ENCODE assay signal across 27 cellular contexts in the genomic region with DNA sequence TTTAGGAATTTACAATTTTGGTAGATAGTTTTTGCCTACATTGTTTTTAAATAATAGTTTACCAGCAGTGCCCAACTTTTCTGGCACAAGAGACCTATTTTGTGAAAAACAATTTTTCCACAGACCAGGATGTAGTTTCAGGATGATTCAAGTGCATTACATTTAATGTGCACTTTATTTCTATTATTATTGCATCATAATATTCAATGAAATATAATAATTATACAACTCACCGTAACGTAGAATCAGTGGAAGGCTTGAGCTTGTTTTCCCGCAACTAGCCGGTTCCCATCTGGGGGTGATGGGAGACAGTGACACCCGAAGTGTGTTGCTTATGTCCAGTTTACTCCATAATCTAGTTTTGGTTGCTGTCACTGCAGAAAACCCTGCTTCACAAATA.
"Had no signal": no experiment of that assay in that cellular context is flagged by ENCODE, and none has a peak within 500 bp of the region (broad histone marks: within the 10 kb centered on the region; RNA-seq: fewer than 3 reads in every experiment).

No MANE protein-coding gene starts in this region.

- H3K27ac ChIP-seq: Peyer's patch, SJSA1 had no signal

- H3K4me1 ChIP-seq: Peyer's patch had no signal

- H3K9me3 ChIP-seq: Peyer's patch, SJSA1, SK-N-SH had no signal

- H3K27me3 ChIP-seq: Peyer's patch, SJSA1 had no signal

- H3K36me3 ChIP-seq: Peyer's patch had no signal

- H3K9me2 ChIP-seq: SK-N-SH had no signal

- H3K9ac ChIP-seq: SK-N-SH had no signal

- H3K4me3 ChIP-seq: Peyer's patch, SJSA1 had no signal

- H3K4me2 ChIP-seq: SK-N-SH had no signal

- DNase-seq: MM.1S, MV-4-11, NCI-H1092, NCI-H1105, NCI-H1417 treated with DMSO at 0.1 percent for 48 hours, NCI-H1436 treated with DMSO at 0.1 percent for 48 hours, NCI-H1694 treated with DMSO at 0.1 percent for 48 hours, NCI-H187 treated with DMSO at 0.1 percent for 48 hours, NCI-H2029, NCI-H2081, NCI-H2171 treated with DMSO at 0.1 percent for 48 hours, NCI-H2227 treated with DMSO at 0.1 percent for 48 hours, NCI-H446 treated with DMSO at 0.1 percent for 48 hours, NCI-H510A, NCI-H524, NCI-H526, NCI-H69, NCI-H748 treated with DMSO at 0.1 percent for 48 hours, NCI-H82, Peyer's patch, Right ventricle myocardium superior, RPMI8226, SHP77 treated with DMSO at 0.1 percent for 48 hours, SK-N-SH, SW 1271, T-helper 1 cell had no signal
